26 cellular contexts compared by ENCODE assay signal in genomic region chr6:113039013-113039412, GRCh38.
"Had no signal": no experiment of that assay in that cellular context is flagged by ENCODE, and none has a peak within 500 bp of the region (broad histone marks: within the 10 kb centered on the region; RNA-seq: fewer than 3 reads in every experiment).

No MANE protein-coding gene starts in this region.

- H3K4me1 Mint-ChIP-seq: activated naive CD8-positive, alpha-beta T cell treated with anti-CD3 and anti-CD28 coated beads for 36 hours; activated T-helper 17 cell treated with anti-CD3 and anti-CD28 coated beads, Interleukin-2, amount 50 U/mL, for 72 hours; immature natural killer cell; naive thymus-derived CD8-positive, alpha-beta T cell; neural progenitor cell; stimulated activated naive B cell treated with anti-CD40 and anti-IgM and Interleukin-4, amounts not matched to agents 10 μg/mL and 1 μg/mL and 100 μg/mL, for 72 hours had no signal

- H3K9me3 ChIP-seq: left lung, sigmoid colon, transverse colon, vagina had no signal

- H3K4me2 ChIP-seq: hepatocyte, neural progenitor cell had no signal

- H3K4me1 ChIP-seq: left lung, neural progenitor cell, sigmoid colon, transverse colon, vagina had no signal

- H3K79me2 ChIP-seq: hepatocyte had no signal

- H3K36me3 ChIP-seq: left lung, neural progenitor cell, sigmoid colon, transverse colon, vagina had no signal

- ATAC-seq: activated CD8-positive, alpha-beta T cell treated with anti-CD3 and anti-CD28 coated beads, Interleukin-2, amount 10 ng/mL, durations not matched to agents 7 days and 5 days; activated T-helper 17 cell treated with anti-CD3 and anti-CD28 coated beads, Interleukin-2, amount 50 U/mL, for 72 hours; left lung; naive thymus-derived CD8-positive, alpha-beta T cell; stimulated activated naive B cell treated with anti-CD40 and anti-IgM and Interleukin-4, amounts not matched to agents 10 μg/mL and 1 μg/mL and 100 μg/mL, for 72 hours had no signal

- H3K27ac ChIP-seq: hepatocyte, left lung, neural progenitor cell, sigmoid colon, transverse colon, vagina had no signal

- H3K9ac ChIP-seq: neural progenitor cell had no signal

- H3K27ac Mint-ChIP-seq: activated CD8-positive, alpha-beta T cell treated with anti-CD3 and anti-CD28 coated beads, Interleukin-2, amount 10 ng/mL, durations not matched to agents 7 days and 5 days; activated naive CD8-positive, alpha-beta T cell treated with anti-CD3 and anti-CD28 coated beads for 36 hours; activated T-cell treated with anti-CD3 and anti-CD28 coated beads, Interleukin-2, amount 50 U/mL, for 24 hours; activated T-helper 17 cell treated with anti-CD3 and anti-CD28 coated beads, Interleukin-2, amount 50 U/mL, for 72 hours; immature natural killer cell; naive thymus-derived CD8-positive, alpha-beta T cell; neural progenitor cell; progenitor cell of endocrine pancreas; stimulated activated naive B cell treated with anti-CD40 and anti-IgM and Interleukin-4, amounts not matched to agents 10 μg/mL and 1 μg/mL and 100 μg/mL, for 72 hours; T-helper 1 cell treated with Interleukin-12 subunit alpha and Interleukin-12 subunit beta and Interleukin-4 antibody, amounts not matched to agents 30 μg/mL and 1 μg/mL, for 36 hours had no signal

- H3K36me3 Mint-ChIP-seq: activated naive CD8-positive, alpha-beta T cell treated with anti-CD3 and anti-CD28 coated beads for 36 hours; immature natural killer cell; naive thymus-derived CD8-positive, alpha-beta T cell; neural progenitor cell; stimulated activated naive B cell treated with anti-CD40 and anti-IgM and Interleukin-4, amounts not matched to agents 10 μg/mL and 1 μg/mL and 100 μg/mL, for 72 hours had no signal

- H3K27me3 ChIP-seq: hepatocyte, left lung, neural progenitor cell, sigmoid colon, transverse colon, vagina had no signal

- H3K4me3 Mint-ChIP-seq: activated CD8-positive, alpha-beta T cell treated with anti-CD3 and anti-CD28 coated beads, Interleukin-2, amount 10 ng/mL, durations not matched to agents 7 days and 5 days; activated naive CD8-positive, alpha-beta T cell treated with anti-CD3 and anti-CD28 coated beads for 36 hours; activated T-cell treated with anti-CD3 and anti-CD28 coated beads, Interleukin-2, amount 50 U/mL, for 24 hours; activated T-helper 17 cell treated with anti-CD3 and anti-CD28 coated beads, Interleukin-2, amount 50 U/mL, for 72 hours; immature natural killer cell; naive thymus-derived CD8-positive, alpha-beta T cell; neural progenitor cell; stimulated activated naive B cell treated with anti-CD40 and anti-IgM and Interleukin-4, amounts not matched to agents 10 μg/mL and 1 μg/mL and 100 μg/mL, for 72 hours; T-helper 1 cell treated with Interleukin-12 subunit alpha and Interleukin-12 subunit beta and Interleukin-4 antibody, amounts not matched to agents 30 μg/mL and 1 μg/mL, for 36 hours had no signal

- H2AFZ ChIP-seq: hepatocyte, neural progenitor cell had no signal

- H3K4me3 ChIP-seq: hepatocyte, left lung, lung, neural progenitor cell, sigmoid colon, transverse colon, vagina had no signal

- H3K9me3 Mint-ChIP-seq: T-helper 1 cell treated with Interleukin-12 subunit alpha and Interleukin-12 subunit beta and Interleukin-4 antibody, amounts not matched to agents 30 μg/mL and 1 μg/mL, for 36 hours had no signal

- DNase-seq: activated CD4-positive, alpha-beta T cell treated with anti-CD3 and anti-CD28 coated beads for 1 hour; activated CD4-positive, alpha-beta T cell treated with anti-CD3 and anti-CD28 coated beads, Interleukin-2, amount 50 U/mL, for 1 hour; activated CD8-positive, alpha-beta memory T cell treated with anti-CD3 and anti-CD28 coated beads, Interleukin-2, amount 50 U/mL, for 4 hours; activated CD8-positive, alpha-beta T cell treated with anti-CD3 and anti-CD28 coated beads, Interleukin-2, amount 10 ng/mL, durations not matched to agents 7 days and 5 days; activated naive CD8-positive, alpha-beta T cell treated with anti-CD3 and anti-CD28 coated beads for 36 hours; activated T-cell treated with anti-CD3 and anti-CD28 coated beads, Interleukin-2, amount 50 U/mL, for 24 hours; amniotic stem cell; cortex of kidney; immature natural killer cell; kidney glomerular epithelial cell; left lung; naive thymus-derived CD8-positive, alpha-beta T cell; retina; sigmoid colon; stimulated activated CD4-positive, alpha-beta T cell treated with anti-CD3 and anti-CD28 coated beads, Interleukin-2, amount 100 ng/mL, for 48 hours; stimulated activated CD8-positive, alpha-beta memory T cell treated with anti-CD3 and anti-CD28 coated beads, Interleukin-4, amount 100 ng/mL, for 48 hours; stimulated activated naive B cell treated with anti-CD40 and anti-IgM and Interleukin-4, amounts not matched to agents 10 μg/mL and 1 μg/mL and 100 μg/mL, for 72 hours; T1000; transverse colon had no signal

- H3K27me3 Mint-ChIP-seq: activated naive CD8-positive, alpha-beta T cell treated with anti-CD3 and anti-CD28 coated beads for 36 hours; activated T-cell treated with anti-CD3 and anti-CD28 coated beads, Interleukin-2, amount 50 U/mL, for 24 hours; activated T-helper 17 cell treated with anti-CD3 and anti-CD28 coated beads, Interleukin-2, amount 50 U/mL, for 72 hours; naive thymus-derived CD8-positive, alpha-beta T cell; progenitor cell of endocrine pancreas had no signal
